Comparison of ENCODE assay signal across 15 cellular contexts in the genomic region with DNA sequence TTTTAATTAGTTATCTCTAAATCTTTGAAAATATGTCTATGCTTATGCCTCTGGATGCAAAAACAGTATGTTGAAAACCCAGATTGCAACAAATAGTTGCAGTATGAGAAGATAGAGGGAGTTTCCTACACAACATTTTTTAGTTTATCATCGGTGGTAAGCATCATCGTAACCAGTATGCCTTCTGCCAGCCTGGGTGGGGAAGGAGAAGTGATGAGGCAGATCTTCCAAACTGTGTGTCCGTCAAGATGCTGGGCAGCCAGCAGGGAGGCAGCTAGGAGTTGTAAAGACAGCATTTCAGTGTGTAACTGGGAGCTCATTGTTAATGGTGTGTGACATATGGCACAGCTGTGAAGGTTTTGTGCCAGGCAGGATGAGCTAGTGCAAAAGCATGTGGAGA.
A peak's percentile ranks its signal among the peaks of the same experiment; 100 is the strongest.
DNase-seq lines count a peak whose midpoint lies in the region; TF ChIP-seq lines count a peak whose summit lies in the region.
"Had no signal": no experiment of that assay in that cellular context is flagged by ENCODE, and none has a peak within 500 bp of the region (broad histone marks: within the 10 kb centered on the region; RNA-seq: fewer than 3 reads in every experiment).

No MANE protein-coding gene starts in this region.

- no peak overlapping the region for H3K4me3 ChIP-seq in fibroblast of the aortic adventitia (ENCODE audit: low read depth, low read length)
- H3K4me3 ChIP-seq: HAP-1 had no signal

- no peak for DNase-seq in GM13976 (ENCODE audit: low spot score)
- DNase-seq in NCI-H69 (lab: John Stamatoyannopoulos, UW), result peak; percentile 94
- DNase-seq in fibroblast of the aortic adventitia (ENCODE audit: low read depth), result peak; percentile 3
- DNase-seq in pons (ENCODE audit: low spot score), result peak; percentile 20
- no peak for DNase-seq in DMS53 treated with DMSO at 0.1 percent for 48 hours (lab: John Stamatoyannopoulos, UW; ENCODE audit: unreplicated experiment)
- DNase-seq in activated CD8-positive, alpha-beta memory T cell treated with anti-CD3 and anti-CD28 coated beads, Interleukin-2, amount 50 U/mL, for 48 hours, result no peak
- no peak for DNase-seq in NCI-H345 (lab: John Stamatoyannopoulos, UW)
- no peak for DNase-seq in activated gamma-delta T cell treated with Interleukin-2 at 50 U/mL for 16 hours
- DNase-seq: CD8-positive, alpha-beta T cell; EL; KBM-7; NCI-H1436 treated with DMSO at 0.1 percent for 48 hours; NCI-H2029 treated with DMSO at 0.1 percent for 48 hours; PC-3 had no signal

- peak; percentile 1 for TF ChIP-seq CTCF in GM13976 (IDR thresholded peaks at IDR 0.05; ENCODE audit: borderline replicate concordance, control extremely low read depth, extremely low read depth, insufficient read depth, missing control alignments)
- TF ChIP-seq CTCF in fibroblast of the aortic adventitia (IDR thresholded peaks at IDR 0.05; ENCODE audit: insufficient read depth, low read length), result no peak

- in situ Hi-C loops in GM13976 (cut with MboI; ENCODE audit: low sequenced_read_pairs, unreplicated experiment), result no loop called here

Comparison
In these comparisons a context has a peak if more than half of its experiments do, and no peak if none do; other contexts are left out.
1. DNase-seq: peak in NCI-H69 (single experiment), fibroblast of the aortic adventitia (single experiment) and pons (single experiment); none in GM13976 (single experiment), DMS53 treated with DMSO at 0.1 percent for 48 hours (single experiment), activated CD8-positive, alpha-beta memory T cell treated with anti-CD3 and anti-CD28 coated beads, Interleukin-2, amount 50 U/mL, for 48 hours (single experiment), NCI-H345 (single experiment) and activated gamma-delta T cell treated with Interleukin-2 at 50 U/mL for 16 hours (single experiment).